ENCODE assay signal across 13 cellular contexts in the genomic region with DNA sequence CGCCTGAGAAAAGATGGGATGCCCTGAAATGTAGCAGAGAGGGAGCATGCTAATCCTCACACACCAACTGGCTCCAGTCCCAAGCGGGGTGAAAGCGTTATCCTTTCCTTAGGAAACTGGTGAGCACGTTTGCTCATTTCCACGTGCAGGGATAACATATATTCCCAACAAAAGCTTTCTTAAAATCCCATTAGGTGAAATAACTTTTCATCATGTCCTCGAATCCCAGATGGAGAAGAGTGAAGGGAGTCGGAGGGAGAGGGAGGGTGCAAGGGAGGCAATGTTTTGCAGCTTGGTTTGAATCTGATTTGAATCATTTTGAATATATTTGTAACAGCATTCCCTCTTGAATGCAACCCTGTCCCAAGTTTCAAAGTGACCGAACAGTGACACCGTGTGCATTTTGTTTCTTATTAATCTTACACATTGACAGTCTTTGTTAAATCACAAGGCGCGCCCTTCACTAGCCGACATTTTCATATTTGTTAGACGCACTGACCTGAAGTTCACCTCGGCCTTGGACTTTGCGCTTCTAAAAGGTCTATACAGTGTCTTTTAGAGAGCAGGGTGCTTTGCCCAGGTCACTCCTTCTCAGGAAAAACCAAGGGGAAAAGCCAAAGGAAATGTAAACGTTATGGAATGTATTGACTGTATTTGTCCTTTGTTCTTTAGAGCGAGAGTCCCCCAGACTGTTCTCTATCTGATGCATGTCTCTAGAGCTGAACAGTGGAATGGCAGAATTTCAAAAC. TPM values are rescaled to one million over a fixed set of nuclear protein-coding genes. Genes with fewer than 3 reads are reported as not detected.
DNase-seq lines count a peak whose midpoint lies in the region; ATAC-seq and TF ChIP-seq lines count a peak whose summit lies in the region.
"Had no signal": no experiment of that assay in that cellular context is flagged by ENCODE, and none has a peak within 500 bp of the region (broad histone marks: within the 10 kb centered on the region; RNA-seq: fewer than 3 reads in every experiment).

No MANE protein-coding gene starts in this region.

- H3K27me3 ChIP-seq in GM23248 (replicated peaks; ENCODE audit: insufficient read depth) (no peaks in the 10 kb centered on the region), PC-3 (ENCODE audit: low read length) (no peaks in the 10 kb centered on the region), esophagus muscularis mucosa (no peaks in the 10 kb centered on the region), osteoblast (ENCODE audit: insufficient read depth, low read length) (no peaks in the 10 kb centered on the region)

- BruUV-seq in PC-3 (replicated peaks; lab: Mats Ljungman, UMichigan) = no TSS peak

- H3K36me3 ChIP-seq in GM23248 (ENCODE audit: low read depth) (peaks cover 7% of the 10 kb centered on the region), PC-3 (ENCODE audit: low read depth, low read length) (no peaks in the 10 kb centered on the region), esophagus muscularis mucosa (no peaks in the 10 kb centered on the region), osteoblast (ENCODE audit: insufficient read depth, low read length) (no peaks in the 10 kb centered on the region)

- TF ChIP-seq CTCF in PC-3 (conservative IDR thresholded peaks at IDR 0.05; ENCODE audit: low read depth, low read length) (no peak), esophagus muscularis mucosa (IDR thresholded peaks at IDR 0.05) (no peak), osteoblast (IDR thresholded peaks at IDR 0.05; ENCODE audit: extremely low read depth, low read depth, low read length) (no peak), endothelial cell (IDR thresholded peaks at IDR 0.05; ENCODE audit: unreplicated experiment) (no peak)

- H3K9me2 ChIP-seq in GM23248 (ENCODE audit: insufficient read depth) = no peaks in the 10 kb centered on the region
- H3K9me2 ChIP-seq in PC-3 (replicated peaks; ENCODE audit: low read length) = no peaks in the 10 kb centered on the region

- H2AFZ ChIP-seq in GM23248 (no peak overlapping the region), PC-3 (ENCODE audit: low read length) (no peak overlapping the region), osteoblast (ENCODE audit: low read length) (no peak overlapping the region)

- H3K36me3 Mint-ChIP-seq in endothelial cell (ENCODE audit: low read depth, unreplicated experiment) = no peaks in the 10 kb centered on the region

- no peak for DNase-seq in GM23248
- DNase-seq in PC-3 = no peak
- no peak for DNase-seq in esophagus muscularis mucosa (ENCODE audit: extremely low spot score)
- no peak for DNase-seq in osteoblast (ENCODE audit: insufficient read length, low spot score, missing footprints)
- DNase-seq in retina = no peak
- no peak for DNase-seq in endothelial cell (ENCODE audit: low spot score)
- DNase-seq: NCI-H2081 treated with DMSO at 0.1 percent for 48 hours; stimulated activated CD4-positive, alpha-beta T cell treated with anti-CD3 and anti-CD28 coated beads, Interleukin-4, amount 100 ng/mL, for 1 hour; stimulated activated naive B cell treated with anti-CD40 and anti-IgM and Interleukin-4, amounts not matched to agents 10 μg/mL and 1 μg/mL and 100 μg/mL, for 72 hours had no signal

- 87 to 89% methylated on average over 17 of the region's 17 CpGs for WGBS in GM23248 (ENCODE audit: low coverage in 1 of 2, low lambda C conversion rate in 2 of 2, missing lambda C conversion rate in 2 of 2), 2 experiments
- 53% methylated on average over 17 of the region's 17 CpGs for WGBS in esophagus muscularis mucosa

- intact Hi-C loops in PC-3 (cut with micrococcal nuclease) (loop anchor here (1.0 to 2.0 kb wide), 3 partner anchors 16 to 35 kb away; no protein-coding TSS in a partner anchor), esophagus muscularis mucosa (cut with DNase I) (loop anchor here (2.0 kb wide), 1 partner anchor 37 kb away; no protein-coding TSS in a partner anchor)

- TF ChIP-seq EP300 in esophagus muscularis mucosa (IDR thresholded peaks at IDR 0.05) = no peak

- ATAC-seq in PC-3 (no peak), GM18502 (IDR thresholded peaks at IDR 0.05; ENCODE audit: poor library complexity, unreplicated experiment) (no peak), GM21528 (IDR thresholded peaks at IDR 0.05; ENCODE audit: low FRiP score, unreplicated experiment) (no peak)

- peaks cover 39% of the 10 kb centered on the region for H3F3A ChIP-seq in GM23248 (ENCODE audit: insufficient read depth)
- H3F3A ChIP-seq in PC-3 (ENCODE audit: low read length, unreplicated experiment) = no peaks in the 10 kb centered on the region

- H3K9me3 ChIP-seq in GM23248 (ENCODE audit: low read depth) = no peaks in the 10 kb centered on the region
- H3K9me3 ChIP-seq in PC-3 (ENCODE audit: low read length) = no peaks in the 10 kb centered on the region
- no peaks in the 10 kb centered on the region for H3K9me3 ChIP-seq in esophagus muscularis mucosa
- H3K9me3 ChIP-seq in osteoblast (ENCODE audit: low read depth, low read length) = no peaks in the 10 kb centered on the region

- peak overlapping the region; percentile 82 for H3K27ac ChIP-seq in GM23248
- peak overlapping the region; percentile 87 for H3K27ac ChIP-seq in PC-3 (ENCODE audit: low read length)
- peak overlapping the region; percentile 96 to 99 (median 99) for H3K27ac ChIP-seq in esophagus muscularis mucosa (replicated peaks in 1 of 4)
- peak overlapping the region; percentile 90 for H3K27ac ChIP-seq in osteoblast (ENCODE audit: low read depth, low read length)
- H3K27ac ChIP-seq: C4-2B had no signal

- no peaks in the 10 kb centered on the region for H3K9me3 Mint-ChIP-seq in endothelial cell (ENCODE audit: unreplicated experiment)

- H3K4me1 Mint-ChIP-seq in endothelial cell (ENCODE audit: unreplicated experiment) = peaks cover 21% of the 10 kb centered on the region

- 0 out of 2 replicates have a peak overlapping the region, but pooled peaks have one; percentile 10 for H3K4me3 ChIP-seq in GM23248
- no peak overlapping the region for H3K4me3 ChIP-seq in PC-3 (ENCODE audit: low read length)
- no peak overlapping the region for H3K4me3 ChIP-seq in esophagus muscularis mucosa
- no peak overlapping the region for H3K4me3 ChIP-seq in osteoblast (ENCODE audit: insufficient read depth, low read length)

- POLR2A ChIA-PET in PC-3 (lab: Charles Lee; ENCODE audit: unreplicated experiment) = interaction anchor here (0.5 to 1.5 kb wide), 2 partner anchors 15 to 356 kb away, joined by 3 to 12 read pairs; no protein-coding TSS in a partner anchor

- H3K79me2 ChIP-seq in GM23248 (ENCODE audit: insufficient read depth) (peaks cover 73% of the 10 kb centered on the region), PC-3 (ENCODE audit: low read length) (peaks cover 40% of the 10 kb centered on the region), osteoblast (ENCODE audit: insufficient read depth, low read length) (peaks cover 56% of the 10 kb centered on the region)

- peaks cover 31% of the 10 kb centered on the region for H3K27me3 Mint-ChIP-seq in endothelial cell (ENCODE audit: unreplicated experiment)

- H3K9ac ChIP-seq in GM23248 (peak overlapping the region; percentile 49), PC-3 (ENCODE audit: low read length) (peak overlapping the region; percentile 31; the same call in 1 of the 2 replicates)

- CTCF ChIA-PET in PC-3 (lab: Charles Lee) = interaction anchor here (0.6 kb wide), 1 partner anchor 265 kb away, joined by 3 read pairs; no protein-coding TSS in a partner anchor

- no peak overlapping the region for H3K4me3 Mint-ChIP-seq in endothelial cell (ENCODE audit: unreplicated experiment)
- H3K4me3 Mint-ChIP-seq: stimulated activated naive B cell treated with anti-CD40 and anti-IgM and Interleukin-4, amounts not matched to agents 10 μg/mL and 1 μg/mL and 100 μg/mL, for 72 hours had no signal

- H4K20me1 ChIP-seq in GM23248 (ENCODE audit: insufficient read depth) (no peaks in the 10 kb centered on the region), PC-3 (ENCODE audit: low read length) (no peaks in the 10 kb centered on the region), osteoblast (ENCODE audit: insufficient read depth, low read length) (peaks cover 10% of the 10 kb centered on the region)

- H3K27ac Mint-ChIP-seq in endothelial cell (ENCODE audit: unreplicated experiment) = no peak overlapping the region
- H3K27ac Mint-ChIP-seq: stimulated activated naive B cell treated with anti-CD40 and anti-IgM and Interleukin-4, amounts not matched to agents 10 μg/mL and 1 μg/mL and 100 μg/mL, for 72 hours had no signal

- no peak for TF ChIP-seq POLR2A in esophagus muscularis mucosa (IDR thresholded peaks at IDR 0.05; ENCODE audit: low read depth)

- H3K4me1 ChIP-seq in GM23248 (ENCODE audit: insufficient read depth) (peaks cover 23% of the 10 kb centered on the region), PC-3 (ENCODE audit: insufficient read depth, low read length) (peaks cover 46% of the 10 kb centered on the region), esophagus muscularis mucosa (peaks cover 0 to 85% (median 82%) of the 10 kb centered on the region in 4 donors), osteoblast (ENCODE audit: insufficient read depth, low read length) (peaks cover 56% of the 10 kb centered on the region)

- H3K4me2 ChIP-seq in GM23248 (ENCODE audit: unreplicated experiment) (peak overlapping the region; percentile 48), PC-3 (ENCODE audit: low read length) (peak overlapping the region; percentile 64), osteoblast (ENCODE audit: insufficient read depth, low read length) (peak overlapping the region; percentile 33)

- in situ Hi-C loops in GM23248 (cut with MboI) = no loop called here

RNA-seq across cellular contexts. Expression of gene HOXA4, which starts 3.0 kb away (rescaled TPM):
- 0.13 and 1.8 TPM in 2 replicates for total RNA-seq in GM23248 (2014; rRNA removed; shearing (Covaris generic))
- polyA plus RNA-seq in GM23248 (2016; fragmentation: Nextera tagmentation; extraction: Ambion mirVana) = 3.1 and 3.3 TPM in 2 replicates
- total RNA-seq in PC-3 (2014; rRNA removed) (2.3 and 5.1 TPM in 2 replicates), esophagus muscularis mucosa (10 to 100 TPM; 12.5 to 26.8 (median 18.1) TPM), osteoblast (0.72 and 1.2 TPM in 2 replicates), endothelial cell (ENCODE audit: unreplicated experiment) (0.31 TPM)

RNA-seq across cellular contexts. Expression of gene HOXA5, which starts 9.9 kb away (rescaled TPM):
- total RNA-seq in GM23248 (2014; rRNA removed; shearing (Covaris generic)) = 0.25 and 4.0 TPM in 2 replicates
- polyA plus RNA-seq in GM23248 (2016; fragmentation: Nextera tagmentation; extraction: Ambion mirVana) = 1.3 and 1.9 TPM in 2 replicates
- total RNA-seq in PC-3 (2014; rRNA removed) (7.0 and 7.5 TPM in 2 replicates), esophagus muscularis mucosa (10 to 100 TPM in 3 of 4 donors, 1 to 10 TPM in 1; 7.8 to 24.8 (median 14.7) TPM), osteoblast (3.2 and 5.8 TPM in 2 replicates), endothelial cell (ENCODE audit: unreplicated experiment) (0.59 TPM)

RNA-seq across cellular contexts. Expression of gene HOXA6, which starts 14.0 kb away (rescaled TPM):
- 0.51 and 3.2 TPM in 2 replicates for total RNA-seq in GM23248 (2014; rRNA removed; shearing (Covaris generic))
- 3.5 and 3.7 TPM in 2 replicates for polyA plus RNA-seq in GM23248 (2016; fragmentation: Nextera tagmentation; extraction: Ambion mirVana)
- total RNA-seq in PC-3 (2014; rRNA removed) = 6.9 and 8.3 TPM in 2 replicates
- under 1 TPM in 2 of 4 donors, not detected in 2; 0.66 to 0.92 TPM for total RNA-seq in esophagus muscularis mucosa
- 5.0 and 7.6 TPM in 2 replicates for total RNA-seq in osteoblast
- not detected for total RNA-seq in endothelial cell (ENCODE audit: unreplicated experiment)
- polyA plus RNA-seq: liver had no signal

RNA-seq across cellular contexts. Expression of gene HOXA3, which starts 18.8 kb away (rescaled TPM):
- total RNA-seq in GM23248 (2014; rRNA removed; shearing (Covaris generic)) = 0.63 and 2.1 TPM in 2 replicates
- 1.2 and 1.9 TPM in 2 replicates for polyA plus RNA-seq in GM23248 (2016; fragmentation: Nextera tagmentation; extraction: Ambion mirVana)
- total RNA-seq in PC-3 (2014; rRNA removed) (4.5 and 13.8 TPM in 2 replicates), esophagus muscularis mucosa (10 to 100 TPM; 10.2 to 16.6 (median 13.8) TPM), osteoblast (3.5 and 4.0 TPM in 2 replicates), endothelial cell (ENCODE audit: unreplicated experiment) (0.13 TPM)

RNA-seq across cellular contexts. Expression of gene HOXA7, which starts 22.9 kb away (rescaled TPM):
- 3.4 and 6.6 TPM in 2 replicates for total RNA-seq in GM23248 (2014; rRNA removed; shearing (Covaris generic))
- 14.3 and 15.8 TPM in 2 replicates for polyA plus RNA-seq in GM23248 (2016; fragmentation: Nextera tagmentation; extraction: Ambion mirVana)
- total RNA-seq in PC-3 (2014; rRNA removed) = 2.6 and 2.8 TPM in 2 replicates
- 1 to 10 TPM in 1 of 4 donors, under 1 TPM in 3; 0.33 to 1.7 (median 0.49) TPM for total RNA-seq in esophagus muscularis mucosa
- 3.6 and 4.4 TPM in 2 replicates for total RNA-seq in osteoblast
- not detected for total RNA-seq in endothelial cell (ENCODE audit: unreplicated experiment)
- polyA plus RNA-seq: liver had no signal
